ENCODE assay signal across 1 cellular context in the genomic region with DNA sequence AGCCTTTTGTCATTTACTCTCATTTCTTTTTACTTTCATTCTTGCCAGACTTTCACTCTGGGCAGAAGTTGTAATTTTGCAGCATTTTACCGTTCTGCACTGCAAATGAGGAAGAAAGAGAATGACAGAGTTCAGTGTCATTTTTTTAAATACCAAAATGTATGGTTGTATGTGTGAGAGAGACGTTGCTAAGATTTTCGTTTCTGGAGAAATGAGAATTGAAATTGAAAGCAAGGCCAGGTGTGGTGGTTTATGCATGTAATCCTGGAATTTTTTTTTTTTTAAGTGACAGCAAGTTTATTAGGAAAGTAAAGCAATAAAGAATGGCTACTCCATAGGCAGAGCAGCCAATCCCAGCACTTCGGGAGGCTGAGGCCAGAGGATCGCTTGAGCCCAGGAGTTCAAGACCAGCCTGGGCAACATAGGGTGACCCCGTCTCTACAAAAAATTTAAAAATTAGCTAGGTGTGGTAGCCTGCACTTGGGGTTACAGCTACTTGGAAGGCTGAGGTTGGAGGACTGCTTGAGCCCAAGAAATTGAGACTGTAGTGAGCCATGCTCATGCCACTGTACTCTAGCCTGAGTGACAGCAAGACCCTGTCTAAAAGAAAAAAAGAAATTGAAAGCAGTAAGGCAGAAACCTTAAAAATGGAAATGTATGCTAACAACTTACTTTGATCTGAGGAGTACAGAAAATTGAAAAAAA.
TF ChIP-seq lines count a peak whose summit lies in the region.

No MANE protein-coding gene starts in this region.

TF ChIP-seq in GM23338, 12 proteins besides CTCF, POLR2A, EP300 and RAD21 (continued from another document):
- TF ChIP-seq, protein P1, sequence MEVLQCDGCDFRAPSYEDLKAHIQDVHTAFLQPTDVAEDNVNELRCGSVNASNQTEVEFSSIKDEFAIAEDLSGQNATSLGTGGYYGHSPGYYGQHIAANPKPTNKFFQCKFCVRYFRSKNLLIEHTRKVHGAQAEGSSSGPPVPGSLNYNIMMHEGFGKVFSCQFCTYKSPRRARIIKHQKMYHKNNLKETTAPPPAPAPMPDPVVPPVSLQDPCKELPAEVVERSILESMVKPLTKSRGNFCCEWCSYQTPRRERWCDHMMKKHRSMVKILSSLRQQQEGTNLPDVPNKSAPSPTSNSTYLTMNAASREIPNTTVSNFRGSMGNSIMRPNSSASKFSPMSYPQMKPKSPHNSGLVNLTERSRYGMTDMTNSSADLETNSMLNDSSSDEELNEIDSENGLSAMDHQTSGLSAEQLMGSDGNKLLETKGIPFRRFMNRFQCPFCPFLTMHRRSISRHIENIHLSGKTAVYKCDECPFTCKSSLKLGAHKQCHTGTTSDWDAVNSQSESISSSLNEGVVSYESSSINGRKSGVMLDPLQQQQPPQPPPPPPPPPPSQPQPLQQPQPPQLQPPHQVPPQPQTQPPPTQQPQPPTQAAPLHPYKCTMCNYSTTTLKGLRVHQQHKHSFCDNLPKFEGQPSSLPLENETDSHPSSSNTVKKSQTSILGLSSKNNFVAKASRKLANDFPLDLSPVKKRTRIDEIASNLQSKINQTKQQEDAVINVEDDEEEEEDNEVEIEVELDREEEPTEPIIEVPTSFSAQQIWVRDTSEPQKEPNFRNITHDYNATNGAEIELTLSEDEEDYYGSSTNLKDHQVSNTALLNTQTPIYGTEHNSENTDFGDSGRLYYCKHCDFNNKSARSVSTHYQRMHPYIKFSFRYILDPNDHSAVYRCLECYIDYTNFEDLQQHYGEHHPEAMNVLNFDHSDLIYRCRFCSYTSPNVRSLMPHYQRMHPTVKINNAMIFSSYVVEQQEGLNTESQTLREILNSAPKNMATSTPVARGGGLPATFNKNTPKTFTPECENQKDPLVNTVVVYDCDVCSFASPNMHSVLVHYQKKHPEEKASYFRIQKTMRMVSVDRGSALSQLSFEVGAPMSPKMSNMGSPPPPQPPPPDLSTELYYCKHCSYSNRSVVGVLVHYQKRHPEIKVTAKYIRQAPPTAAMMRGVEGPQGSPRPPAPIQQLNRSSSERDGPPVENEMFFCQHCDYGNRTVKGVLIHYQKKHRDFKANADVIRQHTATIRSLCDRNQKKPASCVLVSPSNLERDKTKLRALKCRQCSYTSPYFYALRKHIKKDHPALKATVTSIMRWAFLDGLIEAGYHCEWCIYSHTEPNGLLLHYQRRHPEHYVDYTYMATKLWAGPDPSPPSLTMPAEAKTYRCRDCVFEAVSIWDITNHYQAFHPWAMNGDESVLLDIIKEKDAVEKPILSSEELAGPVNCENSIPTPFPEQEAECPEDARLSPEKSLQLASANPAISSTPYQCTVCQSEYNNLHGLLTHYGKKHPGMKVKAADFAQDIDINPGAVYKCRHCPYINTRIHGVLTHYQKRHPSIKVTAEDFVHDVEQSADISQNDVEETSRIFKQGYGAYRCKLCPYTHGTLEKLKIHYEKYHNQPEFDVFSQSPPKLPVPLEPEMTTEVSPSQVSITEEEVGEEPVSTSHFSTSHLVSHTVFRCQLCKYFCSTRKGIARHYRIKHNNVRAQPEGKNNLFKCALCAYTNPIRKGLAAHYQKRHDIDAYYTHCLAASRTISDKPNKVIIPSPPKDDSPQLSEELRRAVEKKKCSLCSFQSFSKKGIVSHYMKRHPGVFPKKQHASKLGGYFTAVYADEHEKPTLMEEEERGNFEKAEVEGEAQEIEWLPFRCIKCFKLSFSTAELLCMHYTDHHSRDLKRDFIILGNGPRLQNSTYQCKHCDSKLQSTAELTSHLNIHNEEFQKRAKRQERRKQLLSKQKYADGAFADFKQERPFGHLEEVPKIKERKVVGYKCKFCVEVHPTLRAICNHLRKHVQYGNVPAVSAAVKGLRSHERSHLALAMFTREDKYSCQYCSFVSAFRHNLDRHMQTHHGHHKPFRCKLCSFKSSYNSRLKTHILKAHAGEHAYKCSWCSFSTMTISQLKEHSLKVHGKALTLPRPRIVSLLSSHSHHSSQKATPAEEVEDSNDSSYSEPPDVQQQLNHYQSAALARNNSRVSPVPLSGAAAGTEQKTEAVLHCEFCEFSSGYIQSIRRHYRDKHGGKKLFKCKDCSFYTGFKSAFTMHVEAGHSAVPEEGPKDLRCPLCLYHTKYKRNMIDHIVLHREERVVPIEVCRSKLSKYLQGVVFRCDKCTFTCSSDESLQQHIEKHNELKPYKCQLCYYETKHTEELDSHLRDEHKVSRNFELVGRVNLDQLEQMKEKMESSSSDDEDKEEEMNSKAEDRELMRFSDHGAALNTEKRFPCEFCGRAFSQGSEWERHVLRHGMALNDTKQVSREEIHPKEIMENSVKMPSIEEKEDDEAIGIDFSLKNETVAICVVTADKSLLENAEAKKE (CRISPR knock-in tag; IDR thresholded peaks at IDR 0.05), result no peak
- TF ChIP-seq EZH2phosphoT487 (IDR thresholded peaks at IDR 0.05; ENCODE audit: unreplicated experiment) (no peak), CREB1 (CRISPR knock-in tag; IDR thresholded peaks at IDR 0.05; ENCODE audit: low read depth) (no peak), ZNF114 (CRISPR knock-in tag; IDR thresholded peaks at IDR 0.05) (no peak)
- TF ChIP-seq, protein P2, sequence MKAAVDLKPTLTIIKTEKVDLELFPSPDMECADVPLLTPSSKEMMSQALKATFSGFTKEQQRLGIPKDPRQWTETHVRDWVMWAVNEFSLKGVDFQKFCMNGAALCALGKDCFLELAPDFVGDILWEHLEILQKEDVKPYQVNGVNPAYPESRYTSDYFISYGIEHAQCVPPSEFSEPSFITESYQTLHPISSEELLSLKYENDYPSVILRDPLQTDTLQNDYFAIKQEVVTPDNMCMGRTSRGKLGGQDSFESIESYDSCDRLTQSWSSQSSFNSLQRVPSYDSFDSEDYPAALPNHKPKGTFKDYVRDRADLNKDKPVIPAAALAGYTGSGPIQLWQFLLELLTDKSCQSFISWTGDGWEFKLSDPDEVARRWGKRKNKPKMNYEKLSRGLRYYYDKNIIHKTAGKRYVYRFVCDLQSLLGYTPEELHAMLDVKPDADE (IDR thresholded peaks at IDR 0.05), result no peak
